ENCODE assay signal across 1 cellular context in the genomic region with DNA sequence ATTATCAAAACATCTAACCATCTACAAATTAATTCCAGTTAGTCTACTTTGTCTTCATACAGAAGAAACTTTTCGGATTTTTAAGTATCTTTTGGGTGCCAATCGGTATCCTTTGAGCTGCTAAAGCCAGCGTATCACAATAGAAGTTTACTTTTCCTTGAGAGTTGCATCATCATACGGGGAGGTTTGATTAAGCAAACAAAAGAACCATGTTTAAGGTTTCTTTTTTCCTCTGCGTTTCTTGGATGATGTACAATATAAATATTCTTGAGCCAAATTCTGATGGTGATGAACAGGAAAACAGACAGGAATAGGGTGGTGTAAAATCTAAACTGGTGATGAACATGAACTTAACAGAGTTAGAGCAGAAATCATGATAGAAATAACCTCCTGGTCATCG.
A peak's percentile ranks its signal among the peaks of the same experiment; 100 is the strongest.
TF ChIP-seq lines count a peak whose summit lies in the region.

No MANE protein-coding gene starts in this region.

TF ChIP-seq in HepG2, 621 proteins besides CTCF, POLR2A, EP300 and RAD21 (continued from another document):
- TF ChIP-seq, protein P1, sequence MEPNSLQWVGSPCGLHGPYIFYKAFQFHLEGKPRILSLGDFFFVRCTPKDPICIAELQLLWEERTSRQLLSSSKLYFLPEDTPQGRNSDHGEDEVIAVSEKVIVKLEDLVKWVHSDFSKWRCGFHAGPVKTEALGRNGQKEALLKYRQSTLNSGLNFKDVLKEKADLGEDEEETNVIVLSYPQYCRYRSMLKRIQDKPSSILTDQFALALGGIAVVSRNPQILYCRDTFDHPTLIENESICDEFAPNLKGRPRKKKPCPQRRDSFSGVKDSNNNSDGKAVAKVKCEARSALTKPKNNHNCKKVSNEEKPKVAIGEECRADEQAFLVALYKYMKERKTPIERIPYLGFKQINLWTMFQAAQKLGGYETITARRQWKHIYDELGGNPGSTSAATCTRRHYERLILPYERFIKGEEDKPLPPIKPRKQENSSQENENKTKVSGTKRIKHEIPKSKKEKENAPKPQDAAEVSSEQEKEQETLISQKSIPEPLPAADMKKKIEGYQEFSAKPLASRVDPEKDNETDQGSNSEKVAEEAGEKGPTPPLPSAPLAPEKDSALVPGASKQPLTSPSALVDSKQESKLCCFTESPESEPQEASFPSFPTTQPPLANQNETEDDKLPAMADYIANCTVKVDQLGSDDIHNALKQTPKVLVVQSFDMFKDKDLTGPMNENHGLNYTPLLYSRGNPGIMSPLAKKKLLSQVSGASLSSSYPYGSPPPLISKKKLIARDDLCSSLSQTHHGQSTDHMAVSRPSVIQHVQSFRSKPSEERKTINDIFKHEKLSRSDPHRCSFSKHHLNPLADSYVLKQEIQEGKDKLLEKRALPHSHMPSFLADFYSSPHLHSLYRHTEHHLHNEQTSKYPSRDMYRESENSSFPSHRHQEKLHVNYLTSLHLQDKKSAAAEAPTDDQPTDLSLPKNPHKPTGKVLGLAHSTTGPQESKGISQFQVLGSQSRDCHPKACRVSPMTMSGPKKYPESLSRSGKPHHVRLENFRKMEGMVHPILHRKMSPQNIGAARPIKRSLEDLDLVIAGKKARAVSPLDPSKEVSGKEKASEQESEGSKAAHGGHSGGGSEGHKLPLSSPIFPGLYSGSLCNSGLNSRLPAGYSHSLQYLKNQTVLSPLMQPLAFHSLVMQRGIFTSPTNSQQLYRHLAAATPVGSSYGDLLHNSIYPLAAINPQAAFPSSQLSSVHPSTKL (CRISPR knock-in tag; IDR thresholded peaks at IDR 0.05) = peak; percentile 39; the same call in 1 of the 2 replicates
- no peak for TF ChIP-seq ZNF281 (CRISPR knock-in tag; IDR thresholded peaks at IDR 0.05; ENCODE audit: borderline replicate concordance)
- TF ChIP-seq, protein P2, sequence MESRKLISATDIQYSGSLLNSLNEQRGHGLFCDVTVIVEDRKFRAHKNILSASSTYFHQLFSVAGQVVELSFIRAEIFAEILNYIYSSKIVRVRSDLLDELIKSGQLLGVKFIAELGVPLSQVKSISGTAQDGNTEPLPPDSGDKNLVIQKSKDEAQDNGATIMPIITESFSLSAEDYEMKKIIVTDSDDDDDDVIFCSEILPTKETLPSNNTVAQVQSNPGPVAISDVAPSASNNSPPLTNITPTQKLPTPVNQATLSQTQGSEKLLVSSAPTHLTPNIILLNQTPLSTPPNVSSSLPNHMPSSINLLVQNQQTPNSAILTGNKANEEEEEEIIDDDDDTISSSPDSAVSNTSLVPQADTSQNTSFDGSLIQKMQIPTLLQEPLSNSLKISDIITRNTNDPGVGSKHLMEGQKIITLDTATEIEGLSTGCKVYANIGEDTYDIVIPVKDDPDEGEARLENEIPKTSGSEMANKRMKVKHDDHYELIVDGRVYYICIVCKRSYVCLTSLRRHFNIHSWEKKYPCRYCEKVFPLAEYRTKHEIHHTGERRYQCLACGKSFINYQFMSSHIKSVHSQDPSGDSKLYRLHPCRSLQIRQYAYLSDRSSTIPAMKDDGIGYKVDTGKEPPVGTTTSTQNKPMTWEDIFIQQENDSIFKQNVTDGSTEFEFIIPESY (CRISPR knock-in tag; IDR thresholded peaks at IDR 0.05) = no peak
- TF ChIP-seq CEBPB (IDR thresholded peaks at IDR 0.05; ENCODE audit: borderline replicate concordance, low read depth, low read length) = peak; percentile 71; the same call in 1 of the 2 replicates
- TF ChIP-seq SOX5 (CRISPR knock-in tag; IDR thresholded peaks at IDR 0.05; ENCODE audit: borderline replicate concordance) = no peak
- TF ChIP-seq AGO1 (IDR thresholded peaks at IDR 0.05; ENCODE audit: low read depth, low read length, poor library complexity, severe bottlenecking) = no peak
- TF ChIP-seq LBX2 (CRISPR knock-in tag; IDR thresholded peaks at IDR 0.05; ENCODE audit: borderline replicate concordance) = no peak
- no peak for TF ChIP-seq SKIL (CRISPR knock-in tag; IDR thresholded peaks at IDR 0.05; ENCODE audit: borderline replicate concordance)
- TF ChIP-seq ZC3H4 (CRISPR knock-in tag; IDR thresholded peaks at IDR 0.05; ENCODE audit: borderline replicate concordance) = no peak
- peak; percentile 68 for TF ChIP-seq CEBPG (CRISPR knock-in tag; IDR thresholded peaks at IDR 0.05)
- peak; percentile 20 for TF ChIP-seq PRPF4 (IDR thresholded peaks at IDR 0.05; ENCODE audit: low read depth, low read length, poor library complexity, severe bottlenecking)
- TF ChIP-seq HOMEZ (CRISPR knock-in tag; IDR thresholded peaks at IDR 0.05; ENCODE audit: low read depth) = peak; percentile 13; the same call in 1 of the 2 replicates
- TF ChIP-seq, protein P3, sequence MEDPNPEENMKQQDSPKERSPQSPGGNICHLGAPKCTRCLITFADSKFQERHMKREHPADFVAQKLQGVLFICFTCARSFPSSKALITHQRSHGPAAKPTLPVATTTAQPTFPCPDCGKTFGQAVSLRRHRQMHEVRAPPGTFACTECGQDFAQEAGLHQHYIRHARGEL (CRISPR knock-in tag; IDR thresholded peaks at IDR 0.05) = no peak
- no peak for TF ChIP-seq ZNF619 (CRISPR knock-in tag; IDR thresholded peaks at IDR 0.05)
